Comparison of ENCODE assay signal across 12 cellular contexts in the genomic region with DNA sequence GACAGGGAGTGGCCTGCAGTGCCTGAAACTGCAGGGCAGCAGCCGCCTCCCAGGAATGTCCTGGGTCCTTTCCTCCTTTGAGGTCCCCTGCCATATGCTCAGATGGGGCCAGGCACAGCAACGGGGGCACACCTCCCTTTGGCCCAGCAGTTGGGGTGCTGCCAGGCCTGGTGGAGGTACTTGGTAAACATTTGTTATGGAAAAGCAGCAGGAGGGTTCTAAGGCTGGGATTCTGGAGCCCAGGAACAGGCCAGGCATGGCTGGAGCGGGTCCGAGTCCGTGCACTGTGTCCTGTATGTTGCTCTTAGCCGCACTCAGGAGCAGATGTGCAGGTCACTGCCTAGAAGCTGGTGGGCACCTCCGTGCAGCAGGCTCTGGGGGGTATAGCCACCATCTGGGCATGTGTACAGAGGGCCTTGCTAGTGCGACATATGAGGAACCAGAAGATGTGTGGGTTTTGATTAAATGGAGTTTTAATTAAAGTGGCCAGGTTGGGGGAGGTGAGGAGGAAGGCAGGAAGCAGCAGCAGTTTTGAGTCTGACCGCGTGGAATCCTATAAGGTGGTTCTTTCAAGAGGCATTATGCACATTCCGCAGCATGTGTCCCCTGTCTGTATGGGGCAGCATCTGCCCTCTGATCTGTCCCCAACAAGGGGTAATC. TPM values are rescaled to one million over a fixed set of nuclear protein-coding genes. Genes with fewer than 3 reads are reported as not detected.
A peak's percentile ranks its signal among the peaks of the same experiment; 100 is the strongest.
DNase-seq lines count a peak whose midpoint lies in the region; ATAC-seq, FAIRE-seq and TF ChIP-seq lines count a peak whose summit lies in the region.
"Had no signal": no experiment of that assay in that cellular context is flagged by ENCODE, and none has a peak within 500 bp of the region (broad histone marks: within the 10 kb centered on the region; RNA-seq: fewer than 3 reads in every experiment).

No MANE protein-coding gene starts in this region.

- POLR2A ChIA-PET in SK-N-SH (lab: Yijun Ruan, JAX) = interaction anchor here (1.2 kb wide), 1 partner anchor 14 kb away, joined by 3 read pairs; no protein-coding TSS in a partner anchor

- no peaks in the 10 kb centered on the region for H3K9me2 ChIP-seq in SK-N-SH

- H3K27ac Mint-ChIP-seq in activated naive CD8-positive, alpha-beta T cell = peak overlapping the region; percentile 97

- H3F3A ChIP-seq in SK-N-SH (replicated peaks; ENCODE audit: insufficient read depth) = no peaks in the 10 kb centered on the region

- no peak overlapping the region for H3K4me2 ChIP-seq in SK-N-SH

- no peaks in the 10 kb centered on the region for H3K36me3 ChIP-seq in SK-N-SH (replicated peaks in 1 of 2; ENCODE audit: control insufficient read depth in 1 of 2, insufficient read depth in 2 of 2, low read length in 1 of 2)
- H3K36me3 ChIP-seq in neutrophil = peaks cover 30% of the 10 kb centered on the region

- no peaks in the 10 kb centered on the region for H4K20me1 ChIP-seq in SK-N-SH (ENCODE audit: insufficient read depth)

- H3K4me3 Mint-ChIP-seq in activated naive CD8-positive, alpha-beta T cell = peak overlapping the region; percentile 95

- no peaks in the 10 kb centered on the region for H3K9me3 Mint-ChIP-seq in activated naive CD8-positive, alpha-beta T cell (ENCODE audit: low read depth)

- TF ChIP-seq EP300 in SK-N-SH (IDR thresholded peaks at IDR 0.05; ENCODE audit: borderline replicate concordance in 1 of 2, low read depth in 1 of 2, low read length in 1 of 2) = no peak

- H3K9ac ChIP-seq in SK-N-SH = no peak overlapping the region

- ATAC-seq in SK-N-SH treated with all-trans-retinoic acid at 6 μM for 48 hours = no peak

- peak; percentile 90 for FAIRE-seq in GM19239 (lab: Jason Lieb, UNC)

- no peaks in the 10 kb centered on the region for H3K27me3 Mint-ChIP-seq in activated naive CD8-positive, alpha-beta T cell

- peaks cover 73% of the 10 kb centered on the region for H3K4me1 Mint-ChIP-seq in activated naive CD8-positive, alpha-beta T cell (ENCODE audit: low read depth)

- peaks cover 4% of the 10 kb centered on the region for H3K36me3 Mint-ChIP-seq in activated naive CD8-positive, alpha-beta T cell

- H2AFZ ChIP-seq in SK-N-SH (ENCODE audit: low read depth) = no peak overlapping the region

- CTCF ChIA-PET in SK-N-SH (lab: Yijun Ruan, JAX) = interaction anchor here (0.9 to 5.5 kb wide), 7 partner anchors 8 to 97 kb away, joined by 3 to 46 read pairs (median 4); no protein-coding TSS in a partner anchor

- no peak for TF ChIP-seq RAD21 in SK-N-SH (IDR thresholded peaks at IDR 0.05; ENCODE audit: low read length)

- H3K27me3 ChIP-seq in SK-N-SH (ENCODE audit: insufficient read depth) (no peaks in the 10 kb centered on the region), neutrophil (no peaks in the 10 kb centered on the region)

- H3K4me1 ChIP-seq in SK-N-SH (ENCODE audit: control insufficient read depth in 1 of 2, insufficient read depth in 2 of 2, low read depth in 1 of 2, low read length in 1 of 2) (peaks cover 9 to 89% of the 10 kb centered on the region in 2 experiments; a peak in 3 of 4 replicates), neutrophil (ENCODE audit: control insufficient read depth in 1 of 2, insufficient read depth in 1 of 2, low read depth in 1 of 2, low read length in 1 of 2) (peaks cover 92 to 96% of the 10 kb centered on the region in 2 experiments)

- H3K9me3 ChIP-seq in SK-N-SH (no peaks in the 10 kb centered on the region), neutrophil (no peaks in the 10 kb centered on the region)

- TF ChIP-seq CTCF in SK-N-SH (IDR thresholded peaks at IDR 0.05) (no peak), neutrophil (IDR thresholded peaks at IDR 0.05) (no peak)

- DNase-seq in SK-N-SH (peak; percentile 59), GM19239 (ENCODE audit: insufficient read length, low spot score) (no peak), occipital lobe (lab: John Stamatoyannopoulos, UW) (no peak), NCI-H2196 (lab: John Stamatoyannopoulos, UW; ENCODE audit: unreplicated experiment) (no peak), islet precursor cell (no peak)
- DNase-seq: amygdala, erythroblast, IMR-90, NCI-H526 had no signal

- no peaks in the 10 kb centered on the region for H3K79me2 ChIP-seq in SK-N-SH (ENCODE audit: insufficient read depth)

- 89% methylated on average over 11 of the region's 11 CpGs for WGBS in SK-N-SH (ENCODE audit: low lambda C conversion rate)

- H3K4me3 ChIP-seq in SK-N-SH (ENCODE audit: low read depth in 2 of 2, low read length in 1 of 2) (no peak overlapping the region; a peak in 1 of 4 replicates), neutrophil (ENCODE audit: low read depth in 1 of 2, low read length in 1 of 2) (peak overlapping the region; percentile 67 to 92)

- H3K27ac ChIP-seq in SK-N-SH (ENCODE audit: low read depth in 2 of 2, low read length in 1 of 2) (peak overlapping the region in 1 of 2 experiments; percentile 89; a peak in 2 of 4 replicates), neutrophil (peak overlapping the region; percentile 97)

TF ChIP-seq in SK-N-SH, 30 proteins besides CTCF, POLR2A, EP300 and RAD21 (continues in another document):
- no peak for TF ChIP-seq GABPA (IDR thresholded peaks at IDR 0.05; ENCODE audit: low read depth)
- TF ChIP-seq CHD2 (IDR thresholded peaks at IDR 0.05; ENCODE audit: low read length, partially characterized antibody) = no peak
- TF ChIP-seq FOSL2 (IDR thresholded peaks at IDR 0.05; ENCODE audit: borderline replicate concordance, low read depth) = no peak
- no peak for TF ChIP-seq RXRA (IDR thresholded peaks at IDR 0.05; ENCODE audit: borderline replicate concordance, low read depth)
- TF ChIP-seq, protein P1, sequence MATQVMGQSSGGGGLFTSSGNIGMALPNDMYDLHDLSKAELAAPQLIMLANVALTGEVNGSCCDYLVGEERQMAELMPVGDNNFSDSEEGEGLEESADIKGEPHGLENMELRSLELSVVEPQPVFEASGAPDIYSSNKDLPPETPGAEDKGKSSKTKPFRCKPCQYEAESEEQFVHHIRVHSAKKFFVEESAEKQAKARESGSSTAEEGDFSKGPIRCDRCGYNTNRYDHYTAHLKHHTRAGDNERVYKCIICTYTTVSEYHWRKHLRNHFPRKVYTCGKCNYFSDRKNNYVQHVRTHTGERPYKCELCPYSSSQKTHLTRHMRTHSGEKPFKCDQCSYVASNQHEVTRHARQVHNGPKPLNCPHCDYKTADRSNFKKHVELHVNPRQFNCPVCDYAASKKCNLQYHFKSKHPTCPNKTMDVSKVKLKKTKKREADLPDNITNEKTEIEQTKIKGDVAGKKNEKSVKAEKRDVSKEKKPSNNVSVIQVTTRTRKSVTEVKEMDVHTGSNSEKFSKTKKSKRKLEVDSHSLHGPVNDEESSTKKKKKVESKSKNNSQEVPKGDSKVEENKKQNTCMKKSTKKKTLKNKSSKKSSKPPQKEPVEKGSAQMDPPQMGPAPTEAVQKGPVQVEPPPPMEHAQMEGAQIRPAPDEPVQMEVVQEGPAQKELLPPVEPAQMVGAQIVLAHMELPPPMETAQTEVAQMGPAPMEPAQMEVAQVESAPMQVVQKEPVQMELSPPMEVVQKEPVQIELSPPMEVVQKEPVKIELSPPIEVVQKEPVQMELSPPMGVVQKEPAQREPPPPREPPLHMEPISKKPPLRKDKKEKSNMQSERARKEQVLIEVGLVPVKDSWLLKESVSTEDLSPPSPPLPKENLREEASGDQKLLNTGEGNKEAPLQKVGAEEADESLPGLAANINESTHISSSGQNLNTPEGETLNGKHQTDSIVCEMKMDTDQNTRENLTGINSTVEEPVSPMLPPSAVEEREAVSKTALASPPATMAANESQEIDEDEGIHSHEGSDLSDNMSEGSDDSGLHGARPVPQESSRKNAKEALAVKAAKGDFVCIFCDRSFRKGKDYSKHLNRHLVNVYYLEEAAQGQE (IDR thresholded peaks at IDR 0.05; ENCODE audit: low read depth, low read length) = no peak
- no peak for TF ChIP-seq TCF12 (IDR thresholded peaks at IDR 0.05)

TF ChIP-seq in SK-N-SH treated with all-trans-retinoic acid at 6 μM for 48 hours, 23 proteins besides CTCF, POLR2A, EP300 and RAD21:
- TF ChIP-seq ZC3H10 (CRISPR knock-in tag; IDR thresholded peaks at IDR 0.05) = no peak
- TF ChIP-seq ZFP3 (CRISPR knock-in tag; IDR thresholded peaks at IDR 0.05) = no peak
- no peak for TF ChIP-seq TOX (CRISPR knock-in tag; IDR thresholded peaks at IDR 0.05; ENCODE audit: borderline replicate concordance)
- no peak for TF ChIP-seq CSDC2 (CRISPR knock-in tag; IDR thresholded peaks at IDR 0.05)
- no peak for TF ChIP-seq ESRRG (CRISPR knock-in tag; IDR thresholded peaks at IDR 0.05)
- TF ChIP-seq ZNF565 (CRISPR knock-in tag; conservative IDR thresholded peaks at IDR 0.05; ENCODE audit: low read depth) = no peak
- no peak for TF ChIP-seq SNAI2 (CRISPR knock-in tag; IDR thresholded peaks at IDR 0.05)
- TF ChIP-seq BACH2 (CRISPR knock-in tag; IDR thresholded peaks at IDR 0.05; ENCODE audit: borderline replicate concordance) = no peak
- no peak for TF ChIP-seq TCF4 (CRISPR knock-in tag; IDR thresholded peaks at IDR 0.05; ENCODE audit: borderline replicate concordance)
- no peak for TF ChIP-seq ZNF8 (CRISPR knock-in tag; IDR thresholded peaks at IDR 0.05)
- no peak for TF ChIP-seq GLIS3 (CRISPR knock-in tag; IDR thresholded peaks at IDR 0.05)
- TF ChIP-seq, protein P2, sequence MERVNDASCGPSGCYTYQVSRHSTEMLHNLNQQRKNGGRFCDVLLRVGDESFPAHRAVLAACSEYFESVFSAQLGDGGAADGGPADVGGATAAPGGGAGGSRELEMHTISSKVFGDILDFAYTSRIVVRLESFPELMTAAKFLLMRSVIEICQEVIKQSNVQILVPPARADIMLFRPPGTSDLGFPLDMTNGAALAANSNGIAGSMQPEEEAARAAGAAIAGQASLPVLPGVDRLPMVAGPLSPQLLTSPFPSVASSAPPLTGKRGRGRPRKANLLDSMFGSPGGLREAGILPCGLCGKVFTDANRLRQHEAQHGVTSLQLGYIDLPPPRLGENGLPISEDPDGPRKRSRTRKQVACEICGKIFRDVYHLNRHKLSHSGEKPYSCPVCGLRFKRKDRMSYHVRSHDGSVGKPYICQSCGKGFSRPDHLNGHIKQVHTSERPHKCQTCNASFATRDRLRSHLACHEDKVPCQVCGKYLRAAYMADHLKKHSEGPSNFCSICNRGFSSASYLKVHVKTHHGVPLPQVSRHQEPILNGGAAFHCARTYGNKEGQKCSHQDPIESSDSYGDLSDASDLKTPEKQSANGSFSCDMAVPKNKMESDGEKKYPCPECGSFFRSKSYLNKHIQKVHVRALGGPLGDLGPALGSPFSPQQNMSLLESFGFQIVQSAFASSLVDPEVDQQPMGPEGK (CRISPR knock-in tag; IDR thresholded peaks at IDR 0.05; ENCODE audit: borderline replicate concordance) = no peak
- no peak for TF ChIP-seq ISL1 (CRISPR knock-in tag; IDR thresholded peaks at IDR 0.05)

RNA-seq across cellular contexts. Expression of a gene that starts 1.5 kb away (rescaled TPM):
- polyA plus RNA-seq in SK-N-SH (2012; rRNA removed) = 9.3 and 12.0 TPM in 2 replicates
- polyA plus RNA-seq in SK-N-SH (2012; cell fraction: cytosol; rRNA removed) = 5.1 and 9.7 TPM in 2 replicates
- 22.5 and 26.1 TPM in 2 replicates for polyA plus RNA-seq in SK-N-SH (2012; cell fraction: nucleus; rRNA removed)
- total RNA-seq in occipital lobe = 8.0 TPM

Comparison
In these comparisons a context has a peak if more than half of its experiments do, and no peak if none do; other contexts are left out.
1. H3K4me3 ChIP-seq: peak in neutrophil (2 of 2); none in SK-N-SH (0 of 2).